ENCODE assay signal across 20 cellular contexts in genomic region chr11:59644528-59644927, GRCh38.
"Had no signal": no experiment of that assay in that cellular context is flagged by ENCODE, and none has a peak within 500 bp of the region (broad histone marks: within the 10 kb centered on the region; RNA-seq: fewer than 3 reads in every experiment).

No MANE protein-coding gene starts in this region.

- ATAC-seq: effector memory CD8-positive, alpha-beta T cell; gastroesophageal sphincter; lower lobe of right lung had no signal

- FAIRE-seq: colon, keratinocyte had no signal

- H3K4me3 Mint-ChIP-seq: dendritic cell treated with granulocyte-macrophage colony-stimulating factor and Interleukin-4, amounts not matched to agents 40 ng/mL and 50 ng/mL, for 4 days; effector memory CD8-positive, alpha-beta T cell; nephron progenitor cell had no signal

- H3K27me3 ChIP-seq: esophagus squamous epithelium, gastroesophageal sphincter, sigmoid colon, stomach had no signal

- H3K4me1 Mint-ChIP-seq: nephron progenitor cell had no signal

- H3K27me3 Mint-ChIP-seq: dendritic cell treated with granulocyte-macrophage colony-stimulating factor and Interleukin-4, amounts not matched to agents 40 ng/mL and 50 ng/mL, for 4 days; effector memory CD8-positive, alpha-beta T cell had no signal

- H3K9me3 ChIP-seq: esophagus squamous epithelium, gastroesophageal sphincter, left ventricle myocardium inferior, lower lobe of right lung, sigmoid colon, stomach had no signal

- H3K4me3 ChIP-seq: esophagus squamous epithelium, gastroesophageal sphincter, left ventricle myocardium inferior, lower lobe of right lung, sigmoid colon, skin epidermis, stomach had no signal

- H3K27ac ChIP-seq: esophagus squamous epithelium, gastroesophageal sphincter, left ventricle myocardium inferior, lower lobe of right lung, sigmoid colon, skin epidermis, stomach had no signal

- DNase-seq: effector memory CD8-positive, alpha-beta T cell; esophagus squamous epithelium; foreskin fibroblast; glutamatergic neuron; left ventricle myocardium inferior; lower lobe of right lung; mesenchymal stem cell; midbrain; nephron progenitor cell; sigmoid colon; stimulated activated CD4-positive, alpha-beta T cell treated with anti-CD3 and anti-CD28 coated beads, Interleukin-2, amount 100 ng/mL, for 24 hours; stimulated activated naive CD4-positive, alpha-beta T cell; stomach; substantia nigra; trophoblast cell had no signal

- H3K9me3 Mint-ChIP-seq: dendritic cell treated with granulocyte-macrophage colony-stimulating factor and Interleukin-4, amounts not matched to agents 40 ng/mL and 50 ng/mL, for 4 days; effector memory CD8-positive, alpha-beta T cell had no signal

- H3K27ac Mint-ChIP-seq: dendritic cell treated with granulocyte-macrophage colony-stimulating factor and Interleukin-4, amounts not matched to agents 40 ng/mL and 50 ng/mL, for 4 days; nephron progenitor cell had no signal

- H3K4me1 ChIP-seq: esophagus squamous epithelium, left ventricle myocardium inferior, lower lobe of right lung, stomach had no signal
